ENCODE assay signal across 8 cellular contexts in the genomic region with DNA sequence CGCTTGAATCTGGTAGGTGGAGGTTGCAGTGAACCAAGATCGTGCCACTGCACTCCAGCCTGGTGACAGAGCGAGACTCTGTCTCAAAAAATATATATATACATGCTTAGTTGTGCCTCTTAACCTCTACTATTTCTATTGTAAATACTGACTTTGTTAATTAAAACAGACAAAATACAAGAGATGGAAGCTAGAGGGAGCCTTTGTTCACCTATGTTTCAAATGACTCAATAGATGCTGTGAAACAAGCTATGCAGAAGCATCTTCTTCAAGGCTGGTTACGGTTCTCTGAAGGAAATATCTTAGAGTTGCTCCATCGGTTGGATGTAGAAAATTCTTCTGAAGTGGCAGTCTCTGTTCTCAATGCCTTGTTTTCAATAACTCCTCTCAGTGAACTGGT. TPM values are rescaled to one million over a fixed set of nuclear protein-coding genes. Genes with fewer than 3 reads are reported as not detected.
A peak's percentile ranks its signal among the peaks of the same experiment; 100 is the strongest.
DNase-seq lines count a peak whose midpoint lies in the region; ATAC-seq, FAIRE-seq and TF ChIP-seq lines count a peak whose summit lies in the region.

No MANE protein-coding gene starts in this region.

- no peak for FAIRE-seq in K562 (lab: Jason Lieb, UNC)

- TF ChIP-seq POLR2A in GM18505 (IDR thresholded peaks at IDR 0.05; ENCODE audit: borderline replicate concordance, extremely low read depth, insufficient read depth, insufficient read length) (no peak), K562 (conservative IDR thresholded peaks at IDR 0.05) (no peak), upper lobe of left lung (IDR thresholded peaks at IDR 0.05) (no peak)

- no peaks in the 10 kb centered on the region for H3K9me3 Mint-ChIP-seq in CD14-positive monocyte

- peak; percentile 76 for TF ChIP-seq CTCF in CD14-positive monocyte (IDR thresholded peaks at IDR 0.05)
- TF ChIP-seq CTCF in K562 (IDR thresholded peaks at IDR 0.05 in 2 of 3, conservative IDR thresholded peaks at IDR 0.05 in 1 of 3; ENCODE audit: insufficient read depth in 2 of 3, low read depth in 1 of 3, low read length in 3 of 3) = peak; percentile 7 to 48 (median 24); a peak in 2 of 6 replicates
- TF ChIP-seq CTCF in upper lobe of left lung (IDR thresholded peaks at IDR 0.05) = peak in 4 of 6 experiments; percentile 41 to 59 (median 48)

- H3K9me1 ChIP-seq in K562 (ENCODE audit: control insufficient read depth, insufficient read depth, low read length) = no peaks in the 10 kb centered on the region

- TF ChIP-seq EP300 in K562 (IDR thresholded peaks at IDR 0.05; ENCODE audit: low read length) (no peak), upper lobe of left lung (IDR thresholded peaks at IDR 0.05) (no peak)

- peak; percentile 91 for ATAC-seq in GM18505 (IDR thresholded peaks at IDR 0.05; ENCODE audit: unreplicated experiment)
- peak; percentile 81 for ATAC-seq in HG02943 (IDR thresholded peaks at IDR 0.05; ENCODE audit: low read depth, unreplicated experiment)
- ATAC-seq in K562 = peak; percentile 72
- ATAC-seq in upper lobe of left lung (ENCODE audit: low FRiP score in 2 of 2) = peak in 1 of 2 donors; percentile 64

- DNase-seq in CD14-positive monocyte (ENCODE audit: low spot score) (no peak), NCI-H226 (peak; percentile 5), K562 (ENCODE audit: extremely low read depth in 1 of 4, low spot score in 3 of 4) (peak in 1 of 4 experiments; percentile 14), kidney tubule cell (ENCODE audit: low spot score) (peak; percentile 62), upper lobe of left lung (no peak), T1000 (lab: John Stamatoyannopoulos, UW) (no peak)

- no peak overlapping the region for H3K4me3 Mint-ChIP-seq in CD14-positive monocyte

- H3K27me3 Mint-ChIP-seq in CD14-positive monocyte (ENCODE audit: low read depth in 3 of 3) = no peaks in the 10 kb centered on the region

- H4K20me1 ChIP-seq in K562 (replicated peaks; ENCODE audit: control insufficient read depth, insufficient read depth, low read length) = no peaks in the 10 kb centered on the region

- H3K9me3 ChIP-seq in K562 (replicated peaks; ENCODE audit: control insufficient read depth, insufficient read depth, low read depth, low read length) = no peaks in the 10 kb centered on the region
- no peaks in the 10 kb centered on the region for H3K9me3 ChIP-seq in upper lobe of left lung

- peaks cover 76% of the 10 kb centered on the region for H3K36me3 ChIP-seq in K562 (ENCODE audit: control insufficient read depth, insufficient read depth, low read length)
- H3K36me3 ChIP-seq in upper lobe of left lung = no peaks in the 10 kb centered on the region

- in situ Hi-C loops in K562 (cut with MboI) = no loop called here

- H3K27ac Mint-ChIP-seq in CD14-positive monocyte = peak overlapping the region in 2 of 7 donors; percentile 25 to 48

- H3K4me3 ChIP-seq in K562 (no peak overlapping the region), upper lobe of left lung (no peak overlapping the region)

- H3K27me3 ChIP-seq in K562 (ENCODE audit: control insufficient read depth in 2 of 2, insufficient read depth in 2 of 2, low read length in 2 of 2) (no peaks in the 10 kb centered on the region), upper lobe of left lung (no peaks in the 10 kb centered on the region)

- H3K9ac ChIP-seq in K562 (ENCODE audit: insufficient read depth in 1 of 2, low read depth in 2 of 2, low read length in 2 of 2) = no peak overlapping the region

- 91% methylated on average over 4 of the region's 5 CpGs for WGBS in K562 (ENCODE audit: insufficient coverage, low coverage, missing lambda C conversion rate)
- WGBS in upper lobe of left lung, 2 donors = 63 to 64% methylated on average over 5 of the region's 5 CpGs

- H3K4me1 Mint-ChIP-seq in CD14-positive monocyte = peaks cover 19% of the 10 kb centered on the region

- CTCF ChIA-PET in K562 (lab: Yijun Ruan, JAX; ENCODE audit: low intra/inter-chr PET ratio) = no interaction called here

- H3K4me1 ChIP-seq in K562 (replicated peaks in 1 of 2; ENCODE audit: control insufficient read depth in 2 of 2, insufficient read depth in 2 of 2, low read length in 2 of 2) (no peaks in the 10 kb centered on the region; a peak in 1 of 5 replicates), upper lobe of left lung (no peaks in the 10 kb centered on the region)

- TF ChIP-seq RAD21 in K562 (CRISPR knock-in tag; conservative IDR thresholded peaks at IDR 0.05 in 1 of 2, IDR thresholded peaks at IDR 0.05 in 1 of 2) = peak; percentile 31 to 46; a peak in 2 of 4 replicates

- intact Hi-C loops in CD14-positive monocyte (cut with micrococcal nuclease) (loop anchor here in 1 of 2 donors (10.0 kb wide), 2 partner anchors 202 to 242 kb away; a partner anchor contains a TSS), K562 (cut with micrococcal nuclease) (no loop called here)

- POLR2A ChIA-PET in K562 (lab: Yijun Ruan, JAX) = interaction anchor here (0.8 to 0.9 kb wide), 2 partner anchors 18 to 23 kb away, joined by 3 read pairs; no protein-coding TSS in a partner anchor

- BruUV-seq in K562 (replicated peaks; lab: Mats Ljungman, UMichigan) = no TSS peak

- H3K36me3 Mint-ChIP-seq in CD14-positive monocyte = peaks cover 11 to 48% of the 10 kb centered on the region in 2 donors

- no peak overlapping the region for H2AFZ ChIP-seq in K562 (ENCODE audit: low read depth, low read length)

- peaks cover 74% of the 10 kb centered on the region for H3K79me2 ChIP-seq in K562 (ENCODE audit: control insufficient read depth, insufficient read depth, low read length)

- H3K27ac ChIP-seq in K562 (ENCODE audit: extremely low read depth, low read depth, low read length) (no peak overlapping the region), upper lobe of left lung (no peak overlapping the region)

- H3K4me2 ChIP-seq in K562 (ENCODE audit: insufficient read depth, low read length) = no peak overlapping the region

RNA-seq across cellular contexts. Expression of a gene that starts 6.2 kb away (rescaled TPM):
- polyA plus RNA-seq in CD14-positive monocyte (not detected), K562 (2011; rRNA removed) (62.8 and 102 TPM in 2 replicates), K562 (2014; fragmentation: Illumina TruSeq; extraction: Trizol) (62.8 and 65.3 TPM in 2 replicates), K562 (2014; fragmentation: Nextera tagmentation; extraction: Ambion mirVana) (10 to 100 TPM; 25.6 to 30.5 TPM), K562 (2014; rRNA removed) (55.6 and 63.4 TPM in 2 replicates)
- 53.0 and 175 TPM in 2 replicates for total RNA-seq in K562 (2011; cell fraction: chromatin; rRNA removed; ENCODE audit: low replicate concordance)
- 22.2 and 24.9 TPM in 2 replicates for total RNA-seq in K562 (2011; cell fraction: nucleolus; rRNA removed)
- 39.8 and 43.6 TPM in 2 replicates for total RNA-seq in K562 (2011; cell fraction: nucleoplasm; rRNA removed)
- total RNA-seq in K562 (2014; rRNA removed) (53.0 and 56.6 TPM in 2 replicates), K562 (2014; rRNA removed; fragmentation: Illumina TruSeq; extraction: Trizol) (102 and 119 TPM in 2 replicates), K562 (2015; rRNA removed; fragmentation: Illumina TruSeq; extraction: Trizol) (74.8 and 76.7 TPM in 2 replicates), K562 (2021) (72.9 and 73.4 TPM in 2 replicates), upper lobe of left lung (1 to 10 TPM in 5 of 6 donors, not detected in 1; 1.4 to 2.4 (median 2.1) TPM)
- polyA plus RNA-seq in K562 (2011; cell fraction: cytosol; rRNA removed) = 12.7 and 24.5 TPM in 2 replicates
- 43.1 and 68.4 TPM in 2 replicates for polyA plus RNA-seq in K562 (2011; cell fraction: nucleus; rRNA removed)
- polyA plus RNA-seq in K562 (2012) = 50.5 and 51.2 TPM in 2 replicates
- 122 and 127 TPM in 2 replicates for polyA minus RNA-seq in K562 (2011; rRNA and poly(A)+ RNA removed)
- polyA minus RNA-seq in K562 (2011; cell fraction: cytosol; rRNA and poly(A)+ RNA removed) = 23.3 and 38.6 TPM in 2 replicates
- polyA minus RNA-seq in K562 (2011; cell fraction: nucleus; rRNA and poly(A)+ RNA removed) = 47.9 and 83.9 TPM in 2 replicates

RNA-seq across cellular contexts. Expression of a gene that starts 6.5 kb away (rescaled TPM):
- 1 to 10 TPM; 4.1 to 4.6 TPM for polyA plus RNA-seq in CD14-positive monocyte
- 66.5 and 95.8 TPM in 2 replicates for total RNA-seq in K562 (2011; cell fraction: chromatin; rRNA removed; ENCODE audit: low replicate concordance)
- 40.5 and 45.7 TPM in 2 replicates for total RNA-seq in K562 (2011; cell fraction: nucleolus; rRNA removed)
- total RNA-seq in K562 (2011; cell fraction: nucleoplasm; rRNA removed) = 69.2 and 104 TPM in 2 replicates
- total RNA-seq in K562 (2014; rRNA removed) = 69.3 and 76.5 TPM in 2 replicates
- 67.8 and 77.4 TPM in 2 replicates for total RNA-seq in K562 (2014; rRNA removed; fragmentation: Illumina TruSeq; extraction: Trizol)
- total RNA-seq in K562 (2015; rRNA removed; fragmentation: Illumina TruSeq; extraction: Trizol) = 62.8 and 71.8 TPM in 2 replicates
- total RNA-seq in K562 (2021) = 77.5 and 82.8 TPM in 2 replicates
- polyA plus RNA-seq in K562 (2011; rRNA removed) = 81.6 and 84.1 TPM in 2 replicates
- 33.8 and 46.6 TPM in 2 replicates for polyA plus RNA-seq in K562 (2011; cell fraction: cytosol; rRNA removed)
- polyA plus RNA-seq in K562 (2011; cell fraction: nucleus; rRNA removed) = 68.6 and 69.7 TPM in 2 replicates
- 36.6 and 44.9 TPM in 2 replicates for polyA plus RNA-seq in K562 (2012)
- polyA plus RNA-seq in K562 (2014; fragmentation: Illumina TruSeq; extraction: Trizol) = 58.0 and 68.3 TPM in 2 replicates
- polyA plus RNA-seq in K562 (2014; fragmentation: Nextera tagmentation; extraction: Ambion mirVana) = 10 to 100 TPM; 20.5 to 23.8 TPM
- polyA plus RNA-seq in K562 (2014; rRNA removed) = 48.8 and 49.5 TPM in 2 replicates
- 77.5 and 80.3 TPM in 2 replicates for polyA minus RNA-seq in K562 (2011; rRNA and poly(A)+ RNA removed)
- 53.7 and 54.0 TPM in 2 replicates for polyA minus RNA-seq in K562 (2011; cell fraction: cytosol; rRNA and poly(A)+ RNA removed)
- 35.4 and 53.0 TPM in 2 replicates for polyA minus RNA-seq in K562 (2011; cell fraction: nucleus; rRNA and poly(A)+ RNA removed)
- 10 to 100 TPM; 16.1 to 35.9 (median 21.8) TPM for total RNA-seq in upper lobe of left lung

RNA-seq across cellular contexts. Expression of a gene that starts 35.6 kb away (rescaled TPM):
- polyA plus RNA-seq in CD14-positive monocyte (not detected), K562 (2011; rRNA removed) (not detected in 2 replicates), K562 (2014; fragmentation: Illumina TruSeq; extraction: Trizol) (not detected in 2 replicates), K562 (2014; fragmentation: Nextera tagmentation; extraction: Ambion mirVana) (not detected), K562 (2014; rRNA removed) (not detected in 2 replicates)
- not detected in 2 replicates for total RNA-seq in K562 (2011; cell fraction: chromatin; rRNA removed; ENCODE audit: low replicate concordance)
- total RNA-seq in K562 (2011; cell fraction: nucleolus; rRNA removed) = not detected in 2 replicates
- not detected in 2 replicates for total RNA-seq in K562 (2011; cell fraction: nucleoplasm; rRNA removed)
- total RNA-seq in K562 (2014; rRNA removed) (0.04 TPM in 1 of 2 replicates, not detected in the other), K562 (2014; rRNA removed; fragmentation: Illumina TruSeq; extraction: Trizol) (not detected in 2 replicates), K562 (2015; rRNA removed; fragmentation: Illumina TruSeq; extraction: Trizol) (not detected in 2 replicates), K562 (2021) (not detected in 2 replicates), upper lobe of left lung (1 to 10 TPM in 1 of 6 donors, under 1 TPM in 5; 0.13 to 1.0 (median 0.34) TPM)
- polyA plus RNA-seq in K562 (2011; cell fraction: cytosol; rRNA removed) = not detected in 2 replicates
- polyA plus RNA-seq in K562 (2011; cell fraction: nucleus; rRNA removed) = not detected in 2 replicates
- polyA plus RNA-seq in K562 (2012) = not detected in 2 replicates
- polyA minus RNA-seq in K562 (2011; rRNA and poly(A)+ RNA removed) = not detected in 2 replicates
- not detected in 2 replicates for polyA minus RNA-seq in K562 (2011; cell fraction: cytosol; rRNA and poly(A)+ RNA removed)
- polyA minus RNA-seq in K562 (2011; cell fraction: nucleus; rRNA and poly(A)+ RNA removed) = not detected in 2 replicates

Comparison
In these comparisons a context has a peak if more than half of its experiments do, and no peak if none do; other contexts are left out.
1. DNase-seq: peak in NCI-H226 (single experiment) and kidney tubule cell (single experiment); none in CD14-positive monocyte (single experiment), upper lobe of left lung (0 of 2) and T1000 (single experiment).
2. CTCF ChIP-seq: peak in every context shown above with its lines; median percentile 76 in CD14-positive monocyte; 48 in upper lobe of left lung; 24 in K562.
3. RNA of a gene that starts 6.2 kb away (total RNA-seq): 22.2 to 175 TPM in K562; 1.4 to 2.4 TPM in upper lobe of left lung; every median in the first group is over 4 times any median in the second.